In genomic region chr1:89994805-89995594, GRCh38 we compare ENCODE assay signal across 1 cellular context.
TF ChIP-seq lines count a peak whose summit lies in the region.

TSS of gene ZNF326 (plus strand) at chr1:89995110. CDS start at chr1:89995258, 148 bp downstream.

TF ChIP-seq in HepG2, 621 proteins besides CTCF, POLR2A, EP300 and RAD21 (continued from another document and continues in another):
- TF ChIP-seq, protein P1, sequence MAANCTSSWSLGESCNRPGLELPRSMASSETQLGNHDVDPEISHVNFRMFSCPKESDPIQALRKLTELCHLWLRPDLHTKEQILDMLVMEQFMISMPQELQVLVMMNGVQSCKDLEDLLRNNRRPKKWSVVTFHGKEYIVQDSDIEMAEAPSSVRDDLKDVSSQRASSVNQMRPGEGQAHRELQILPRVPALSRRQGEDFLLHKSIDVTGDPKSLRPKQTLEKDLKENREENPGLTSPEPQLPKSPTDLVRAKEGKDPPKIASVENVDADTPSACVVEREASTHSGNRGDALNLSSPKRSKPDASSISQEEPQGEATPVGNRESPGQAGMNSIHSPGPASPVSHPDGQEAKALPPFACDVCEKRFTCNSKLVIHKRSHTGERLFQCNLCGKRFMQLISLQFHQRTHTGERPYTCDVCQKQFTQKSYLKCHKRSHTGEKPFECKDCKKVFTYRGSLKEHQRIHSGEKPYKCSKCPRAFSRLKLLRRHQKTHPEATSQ (CRISPR knock-in tag; IDR thresholded peaks at IDR 0.05; ENCODE audit: borderline replicate concordance), result no peak; the same call in 1 of the 2 replicates
- TF ChIP-seq ZNF841 (CRISPR knock-in tag; IDR thresholded peaks at IDR 0.05; ENCODE audit: borderline replicate concordance), result no peak
- no peak for TF ChIP-seq ZNF329 (CRISPR knock-in tag; IDR thresholded peaks at IDR 0.05; ENCODE audit: low read depth)
- TF ChIP-seq SNAI1 (CRISPR knock-in tag; IDR thresholded peaks at IDR 0.05; ENCODE audit: borderline replicate concordance), result no peak
- no peak for TF ChIP-seq ZSCAN29 (CRISPR knock-in tag; conservative IDR thresholded peaks at IDR 0.05)
- TF ChIP-seq SMAD3 (CRISPR knock-in tag; IDR thresholded peaks at IDR 0.05), result 0 out of 2 replicates have a peak, but pooled peaks have one; percentile 46
- TF ChIP-seq ZNF597 (CRISPR knock-in tag; IDR thresholded peaks at IDR 0.05), result no peak
- TF ChIP-seq KDM6A (CRISPR knock-in tag; IDR thresholded peaks at IDR 0.05; ENCODE audit: low read depth), result no peak
- 0 out of 2 replicates have a peak, but pooled peaks have one; percentile 31 for TF ChIP-seq ZNF850 (CRISPR knock-in tag; conservative IDR thresholded peaks at IDR 0.05)
- TF ChIP-seq HNRNPH1 (optimal IDR thresholded peaks at IDR 0.05; ENCODE audit: low read depth, low read length), result no peak
- no peak for TF ChIP-seq SOX5 (CRISPR knock-in tag; IDR thresholded peaks at IDR 0.05; ENCODE audit: borderline replicate concordance)
- peak; percentile 3; the same call in 1 of the 2 replicates for TF ChIP-seq STAG1 (CRISPR knock-in tag; IDR thresholded peaks at IDR 0.05)
- TF ChIP-seq NR1H2 (CRISPR knock-in tag; IDR thresholded peaks at IDR 0.05; ENCODE audit: borderline replicate concordance, low read depth), result peak; percentile 93
- no peak for TF ChIP-seq ZNF530 (CRISPR knock-in tag; IDR thresholded peaks at IDR 0.05; ENCODE audit: low read depth)
- TF ChIP-seq HNF4A (CRISPR knock-in tag; IDR thresholded peaks at IDR 0.05), result 0 out of 2 replicates have a peak, but pooled peaks have one; percentile 13
- peak; percentile 93 to 97 for TF ChIP-seq HMGXB4 (CRISPR knock-in tag; IDR thresholded peaks at IDR 0.05; ENCODE audit: borderline replicate concordance in 1 of 2, low read depth in 1 of 2)
- peak; percentile 71; the same call in 1 of the 2 replicates for TF ChIP-seq ZNF703 (CRISPR knock-in tag; IDR thresholded peaks at IDR 0.05; ENCODE audit: borderline replicate concordance)
- TF ChIP-seq, protein P2, sequence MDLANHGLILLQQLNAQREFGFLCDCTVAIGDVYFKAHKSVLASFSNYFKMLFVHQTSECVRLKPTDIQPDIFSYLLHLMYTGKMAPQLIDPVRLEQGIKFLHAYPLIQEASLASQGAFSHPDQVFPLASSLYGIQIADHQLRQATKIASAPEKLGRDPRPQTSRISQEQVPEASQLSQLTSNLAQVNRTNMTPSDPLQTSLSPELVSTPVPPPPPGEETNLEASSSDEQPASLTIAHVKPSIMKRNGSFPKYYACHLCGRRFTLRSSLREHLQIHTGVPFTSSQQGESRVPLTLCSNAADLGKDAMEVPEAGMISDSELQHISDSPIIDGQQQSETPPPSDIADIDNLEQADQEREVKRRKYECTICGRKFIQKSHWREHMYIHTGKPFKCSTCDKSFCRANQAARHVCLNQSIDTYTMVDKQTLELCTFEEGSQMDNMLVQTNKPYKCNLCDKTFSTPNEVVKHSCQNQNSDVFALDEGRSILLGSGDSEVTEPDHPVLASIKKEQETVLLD (CRISPR knock-in tag; IDR thresholded peaks at IDR 0.05; ENCODE audit: low read depth), result peak; percentile 89
- TF ChIP-seq, protein P3, sequence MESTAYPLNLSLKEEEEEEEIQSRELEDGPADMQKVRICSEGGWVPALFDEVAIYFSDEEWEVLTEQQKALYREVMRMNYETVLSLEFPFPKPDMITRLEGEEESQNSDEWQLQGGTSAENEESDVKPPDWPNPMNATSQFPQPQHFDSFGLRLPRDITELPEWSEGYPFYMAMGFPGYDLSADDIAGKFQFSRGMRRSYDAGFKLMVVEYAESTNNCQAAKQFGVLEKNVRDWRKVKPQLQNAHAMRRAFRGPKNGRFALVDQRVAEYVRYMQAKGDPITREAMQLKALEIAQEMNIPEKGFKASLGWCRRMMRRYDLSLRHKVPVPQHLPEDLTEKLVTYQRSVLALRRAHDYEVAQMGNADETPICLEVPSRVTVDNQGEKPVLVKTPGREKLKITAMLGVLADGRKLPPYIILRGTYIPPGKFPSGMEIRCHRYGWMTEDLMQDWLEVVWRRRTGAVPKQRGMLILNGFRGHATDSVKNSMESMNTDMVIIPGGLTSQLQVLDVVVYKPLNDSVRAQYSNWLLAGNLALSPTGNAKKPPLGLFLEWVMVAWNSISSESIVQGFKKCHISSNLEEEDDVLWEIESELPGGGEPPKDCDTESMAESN (CRISPR knock-in tag; conservative IDR thresholded peaks at IDR 0.05), result peak; percentile 92
- peak; percentile 83 for TF ChIP-seq ZNF501 (CRISPR knock-in tag; IDR thresholded peaks at IDR 0.05)
- no peak for TF ChIP-seq TCF12 (IDR thresholded peaks at IDR 0.05)
- TF ChIP-seq TCF12 (CRISPR knock-in tag; IDR thresholded peaks at IDR 0.05), result no peak
- peak; percentile 64; the same call in 1 of the 2 replicates for TF ChIP-seq TBX2 (CRISPR knock-in tag; IDR thresholded peaks at IDR 0.05; ENCODE audit: borderline replicate concordance)
- peak; percentile 88; the same call in 1 of the 2 replicates for TF ChIP-seq ZNF274 (CRISPR knock-in tag; IDR thresholded peaks at IDR 0.05)
- TF ChIP-seq GATAD2A (CRISPR knock-in tag; IDR thresholded peaks at IDR 0.05), result peak; percentile 49
- TF ChIP-seq ATAD3A (CRISPR knock-in tag; IDR thresholded peaks at IDR 0.05), result no peak
- TF ChIP-seq ZNF644 (CRISPR knock-in tag; IDR thresholded peaks at IDR 0.05; ENCODE audit: low read depth), result peak; percentile 38; the same call in 1 of the 2 replicates
- peak; percentile 45 for TF ChIP-seq ZNF18 (CRISPR knock-in tag; IDR thresholded peaks at IDR 0.05; ENCODE audit: insufficient replicate concordance)
- TF ChIP-seq ELF1 (CRISPR knock-in tag; IDR thresholded peaks at IDR 0.05), result peak; percentile 62
- peak; percentile 8 to 82 for TF ChIP-seq REST (IDR thresholded peaks at IDR 0.05; ENCODE audit: borderline replicate concordance in 1 of 2, low read depth in 1 of 2, low read length in 2 of 2)
- TF ChIP-seq ZNF75D (CRISPR knock-in tag; IDR thresholded peaks at IDR 0.05; ENCODE audit: borderline replicate concordance), result no peak
- 0 out of 2 replicates have a peak, but pooled peaks have one; percentile 73 for TF ChIP-seq ZNF879 (CRISPR knock-in tag; IDR thresholded peaks at IDR 0.05)
- peak; percentile 97 for TF ChIP-seq REL (CRISPR knock-in tag; conservative IDR thresholded peaks at IDR 0.05)
- TF ChIP-seq SYNCRIP (IDR thresholded peaks at IDR 0.05; ENCODE audit: insufficient read depth, low read depth, low read length), result no peak
- peak; percentile 91 for TF ChIP-seq SP5 (CRISPR knock-in tag; IDR thresholded peaks at IDR 0.05; ENCODE audit: borderline replicate concordance, low read depth)
- peak; percentile 83 for TF ChIP-seq SAP130 (CRISPR knock-in tag; IDR thresholded peaks at IDR 0.05; ENCODE audit: low read depth)
- TF ChIP-seq IRF2 (CRISPR knock-in tag; IDR thresholded peaks at IDR 0.05), result 0 out of 2 replicates have a peak, but pooled peaks have one; percentile 18
- peak; percentile 92 for TF ChIP-seq HDAC1 (CRISPR knock-in tag; IDR thresholded peaks at IDR 0.05)
- peak; percentile 20; the same call in 1 of the 2 replicates for TF ChIP-seq MTF1 (CRISPR knock-in tag; IDR thresholded peaks at IDR 0.05)
- TF ChIP-seq CHD4 (IDR thresholded peaks at IDR 0.05; ENCODE audit: borderline replicate concordance, low read length), result no peak
- TF ChIP-seq PLRG1 (conservative IDR thresholded peaks at IDR 0.05), result no peak
- TF ChIP-seq PTBP1 (IDR thresholded peaks at IDR 0.05; ENCODE audit: low read depth, low read length, poor library complexity, severe bottlenecking), result no peak
- TF ChIP-seq TFAP4 (IDR thresholded peaks at IDR 0.05; ENCODE audit: borderline replicate concordance, low read depth), result no peak; the same call in 1 of the 2 replicates
